Comparison of ENCODE assay signal across 18 cellular contexts in the genomic region with DNA sequence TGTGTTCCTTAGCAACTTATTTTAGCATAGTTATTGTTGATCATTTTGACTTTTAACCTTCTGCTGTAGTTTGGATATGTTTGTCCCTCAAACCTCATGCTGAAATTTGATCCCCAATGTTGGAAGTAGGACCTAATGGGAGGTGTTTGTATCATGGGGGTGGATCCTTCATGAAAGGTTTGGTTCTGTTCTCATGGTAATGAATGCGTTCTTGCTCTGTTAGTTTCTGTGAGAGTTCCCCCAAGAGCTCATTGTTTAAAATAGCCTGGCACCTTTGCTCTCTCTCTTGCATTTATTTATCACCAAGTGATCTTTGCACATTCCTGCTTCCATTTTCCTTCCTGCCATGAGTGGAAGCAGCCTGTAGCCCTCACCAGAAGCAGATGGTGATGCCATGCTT.
DNase-seq lines count a peak whose midpoint lies in the region; TF ChIP-seq lines count a peak whose summit lies in the region.
"Had no signal": no experiment of that assay in that cellular context is flagged by ENCODE, and none has a peak within 500 bp of the region (broad histone marks: within the 10 kb centered on the region; RNA-seq: fewer than 3 reads in every experiment).

No MANE protein-coding gene starts in this region.

- H3K9me3 ChIP-seq in H9 (ENCODE audit: control insufficient read depth, low read depth, low read length) = no peaks in the 10 kb centered on the region
- H3K9me3 ChIP-seq in NT2/D1 (ENCODE audit: insufficient read depth, low read length) = peaks cover 32% of the 10 kb centered on the region
- H3K9me3 ChIP-seq: HAP-1 had no signal

- H4K20me1 ChIP-seq in H9 (ENCODE audit: control insufficient read depth, insufficient read depth, insufficient read length) = no peaks in the 10 kb centered on the region

- H2BK15ac ChIP-seq in H9 (ENCODE audit: low read depth, low read length) (no peak overlapping the region), mesendoderm (replicated peaks; ENCODE audit: low read depth) (no peak overlapping the region)

- H3K4me3 ChIP-seq in NT2/D1 (ENCODE audit: insufficient read length, low read depth) = no peak overlapping the region
- H3K4me3 ChIP-seq in mesendoderm (ENCODE audit: low read length) = no peak overlapping the region
- H3K4me3 ChIP-seq: HAP-1 had no signal

- H3K56ac ChIP-seq in H9 (ENCODE audit: insufficient read length, low read depth, low read length) (no peak overlapping the region), mesendoderm (ENCODE audit: low read length) (no peak overlapping the region)

- H3K36me3 ChIP-seq in NT2/D1 (ENCODE audit: insufficient read depth, insufficient read length, low read length) (no peaks in the 10 kb centered on the region), mesendoderm (ENCODE audit: control insufficient read depth, insufficient read depth, low read length) (no peaks in the 10 kb centered on the region)
- H3K36me3 ChIP-seq: HAP-1 had no signal

- H3K27me3 Mint-ChIP-seq in H9 (ENCODE audit: low read depth) = no peaks in the 10 kb centered on the region

- H2BK20ac ChIP-seq in H9 (ENCODE audit: low read depth, low read length, poor library complexity, severe bottlenecking) = no peak overlapping the region

- H3K14ac ChIP-seq in H9 (ENCODE audit: insufficient read depth, low read length) = no peak overlapping the region

- H3K4me1 ChIP-seq in H9 (ENCODE audit: insufficient read depth, low read length) (no peaks in the 10 kb centered on the region), NT2/D1 (ENCODE audit: insufficient read depth, insufficient read length) (peaks cover 5% of the 10 kb centered on the region), mesendoderm (ENCODE audit: control insufficient read depth, low read depth, low read length) (no peaks in the 10 kb centered on the region)
- H3K4me1 ChIP-seq: HAP-1 had no signal

- H3K27ac ChIP-seq in H9 (ENCODE audit: insufficient read length, low read depth, low read length) (no peak overlapping the region), mesendoderm (ENCODE audit: low read depth, low read length) (no peak overlapping the region)

- H3K4me2 ChIP-seq in H9 (ENCODE audit: insufficient read depth, insufficient read length, low read length) (no peak overlapping the region), mesendoderm (ENCODE audit: low read length) (no peak overlapping the region)

- H3K9me3 Mint-ChIP-seq in H9 = peaks cover 44 to 50% of the 10 kb centered on the region in 2 experiments

- no peak overlapping the region for H2AFZ ChIP-seq in H9 (ENCODE audit: low read length)

- H2BK120ac ChIP-seq in H9 (ENCODE audit: low read depth, low read length, poor library complexity, severe bottlenecking) (no peak overlapping the region), mesendoderm (ENCODE audit: low read depth, low read length) (no peak overlapping the region)

- peaks cover 14 to 35% (median 15%) of the 10 kb centered on the region in 3 experiments for H3K36me3 Mint-ChIP-seq in H9 (ENCODE audit: insufficient read depth in 1 of 3, low read depth in 3 of 3)
- H3K36me3 Mint-ChIP-seq: CD4-positive, CD25-positive, alpha-beta regulatory T cell had no signal

- no peak overlapping the region for H3K4ac ChIP-seq in H9 (ENCODE audit: low read depth, low read length)
- H3K4ac ChIP-seq in mesendoderm (ENCODE audit: low read depth, low read length) = no peak overlapping the region

- no peak overlapping the region for H3K4me3 Mint-ChIP-seq in H9
- H3K4me3 Mint-ChIP-seq: CD4-positive, CD25-positive, alpha-beta regulatory T cell had no signal

- H3K18ac ChIP-seq in H9 (ENCODE audit: insufficient read length, low read depth, low read length) (no peak overlapping the region), mesendoderm (ENCODE audit: low read length) (no peak overlapping the region)

- no peak overlapping the region for H2BK12ac ChIP-seq in H9 (ENCODE audit: insufficient read length, low read depth, low read length)

- peak overlapping the region in 2 of 3 experiments; percentile 88 to 97; a peak in 5 of 7 replicates for H3K27ac Mint-ChIP-seq in H9
- H3K27ac Mint-ChIP-seq: CD4-positive, CD25-positive, alpha-beta regulatory T cell had no signal

- H2AK5ac ChIP-seq in H9 (ENCODE audit: insufficient read length, low read length) (no peak overlapping the region), mesendoderm (ENCODE audit: low read length) (no peak overlapping the region)

- H4K5ac ChIP-seq in H9 (ENCODE audit: insufficient read length, low read depth, low read length) = no peak overlapping the region
- no peak overlapping the region for H4K5ac ChIP-seq in mesendoderm (ENCODE audit: low read length)

- H3K4me1 Mint-ChIP-seq in H9 = peaks cover 23 to 32% of the 10 kb centered on the region in 2 experiments
- H3K4me1 Mint-ChIP-seq: CD4-positive, CD25-positive, alpha-beta regulatory T cell had no signal

- no peak overlapping the region for H3K23ac ChIP-seq in H9 (ENCODE audit: insufficient read length, low read depth, low read length)
- H3K23ac ChIP-seq in mesendoderm (ENCODE audit: low read length) = no peak overlapping the region

- no peak overlapping the region for H3T11ph ChIP-seq in H9 (ENCODE audit: low read length)

- WGBS in H9 (ENCODE audit: extremely low coverage, insufficient read length, low lambda C conversion rate) = no CpG with 5 or more reads among the region's 1 CpG
- WGBS in mesendoderm (ENCODE audit: extremely low coverage, insufficient coverage, low lambda C conversion rate) = no CpG with 5 or more reads among the region's 1 CpG

- TF ChIP-seq CTCF in H9 (conservative IDR thresholded peaks at IDR 0.05) = no peak

- H4K8ac ChIP-seq in H9 (replicated peaks; ENCODE audit: insufficient read length, low read depth, low read length) = no peak overlapping the region
- H4K8ac ChIP-seq in mesendoderm (ENCODE audit: low read depth, low read length) = no peak overlapping the region

- H3K79me1 ChIP-seq in H9 (ENCODE audit: insufficient read depth, low read depth, low read length, poor library complexity, severe bottlenecking) (no peaks in the 10 kb centered on the region), mesendoderm (ENCODE audit: low read length) (no peaks in the 10 kb centered on the region)

- no peak overlapping the region for H4K91ac ChIP-seq in H9 (ENCODE audit: insufficient read length, low read depth, low read length)

- H3K9ac ChIP-seq in H9 (ENCODE audit: extremely low read depth, insufficient read length, low read length) (no peak overlapping the region), NT2/D1 (ENCODE audit: insufficient read length, low read depth) (no peak overlapping the region), mesendoderm (ENCODE audit: low read length) (no peak overlapping the region)

- no peaks in the 10 kb centered on the region for H3K27me3 ChIP-seq in H9 (ENCODE audit: insufficient read depth, low read length)
- no peaks in the 10 kb centered on the region for H3K27me3 ChIP-seq in NT2/D1 (ENCODE audit: insufficient read depth, insufficient read length)
- no peaks in the 10 kb centered on the region for H3K27me3 ChIP-seq in mesendoderm (ENCODE audit: insufficient read depth, low read length, poor library complexity)

- DNase-seq in H9 (peak; percentile 31), NT2/D1 (ENCODE audit: low read depth, low spot score) (peak; percentile 46), iPS DF 19.7 (ENCODE audit: low read depth, low spot score) (peak; percentile 59), mesendoderm (peak; percentile 24), glomerular visceral epithelial cell (ENCODE audit: extremely low spot score) (no peak), RPMI8226 (no peak)
- no peak for DNase-seq in effector CD8-positive, alpha-beta T cell (lab: John Stamatoyannopoulos, UW)
- DNase-seq: CD4-positive, CD25-positive, alpha-beta regulatory T cell; DMS79 treated with DMSO at 0.1 percent for 48 hours; Karpas-422; MM.1S; NCI-H1048; NCI-H1436; NCI-H187 treated with DMSO at 0.1 percent for 48 hours; NCI-H2107; NCI-H510A; NCI-H748 treated with DMSO at 0.1 percent for 48 hours had no signal

- H2BK5ac ChIP-seq in H9 (ENCODE audit: insufficient read length, low read length) = no peak overlapping the region
- H2BK5ac ChIP-seq in mesendoderm (ENCODE audit: low read length) = no peak overlapping the region

- H3K23me2 ChIP-seq in H9 (ENCODE audit: insufficient read length, low read depth, low read length, poor library complexity, severe bottlenecking) = no peaks in the 10 kb centered on the region

- H3K79me2 ChIP-seq in H9 (ENCODE audit: insufficient read depth, low read length) = no peaks in the 10 kb centered on the region
- H3K79me2 ChIP-seq in mesendoderm (ENCODE audit: control insufficient read depth, insufficient read depth, low read length) = no peaks in the 10 kb centered on the region

Comparison
In these comparisons a context has a peak if more than half of its experiments do, and no peak if none do; other contexts are left out.
1. DNase-seq: peak in H9 (single experiment), NT2/D1 (single experiment), iPS DF 19.7 (single experiment) and mesendoderm (single experiment); none in glomerular visceral epithelial cell (single experiment), RPMI8226 (single experiment) and effector CD8-positive, alpha-beta T cell (single experiment).